7 cellular contexts compared by ENCODE assay signal in genomic region chr19:3556978-3557460, GRCh38. TPM values are rescaled to one million over a fixed set of nuclear protein-coding genes. Genes with fewer than 3 reads are reported as not detected.
DNase-seq lines count a peak whose midpoint lies in the region; ATAC-seq and TF ChIP-seq lines count a peak whose summit lies in the region.

No MANE protein-coding gene starts in this region.

- ATAC-seq in GM18861 (IDR thresholded peaks at IDR 0.05; ENCODE audit: unreplicated experiment), result peak; percentile 30
- peak; percentile 7 for ATAC-seq in HG02970 (IDR thresholded peaks at IDR 0.05; ENCODE audit: low FRiP score, unreplicated experiment)

- no peak for TF ChIP-seq EP300 in SK-N-SH (IDR thresholded peaks at IDR 0.05; ENCODE audit: borderline replicate concordance in 1 of 2, low read depth in 1 of 2, low read length in 1 of 2)

- H3K79me2 ChIP-seq in SK-N-SH (ENCODE audit: insufficient read depth), result peaks cover 49% of the 10 kb centered on the region

- H3K27me3 Mint-ChIP-seq in immature natural killer cell (ENCODE audit: low read depth in 3 of 3), result peaks cover 6 to 13% (median 6%) of the 10 kb centered on the region in 3 donors

- H3K4me3 ChIP-seq in SK-N-SH (ENCODE audit: low read depth in 2 of 2, low read length in 1 of 2), result peak overlapping the region; percentile 67 to 98

- CTCF ChIA-PET in SK-N-SH (lab: Yijun Ruan, JAX), result interaction anchor here (0.8 to 7.3 kb wide), 8 partner anchors 10 to 281 kb away, joined by 3 to 73 read pairs (median 4); partner anchors contain the start of gene TEKTIP1

- peak; percentile 22; the same call in 1 of the 2 replicates for TF ChIP-seq CTCF in SK-N-SH (IDR thresholded peaks at IDR 0.05)

- DNase-seq in SK-N-SH (peak; percentile 74), immature natural killer cell (peak; percentile 48 to 51 (median 49)), NCI-H2196 (lab: John Stamatoyannopoulos, UW; ENCODE audit: unreplicated experiment) (no peak)
- peak; percentile 50 for DNase-seq in activated naive CD8-positive, alpha-beta T cell treated with anti-CD3 and anti-CD28 coated beads, Interleukin-2, amount 50 U/mL, for 16 hours (ENCODE audit: low read depth, low spot score)
- DNase-seq in stimulated activated CD4-positive, alpha-beta T cell treated with anti-CD3 and anti-CD28 coated beads, Interleukin-2, amount 100 ng/mL, for 4 hours (ENCODE audit: low read depth), result peak; percentile 65

- H4K20me1 ChIP-seq in SK-N-SH (ENCODE audit: insufficient read depth), result peaks cover 11% of the 10 kb centered on the region; the same call in 1 of the 2 replicates

- H3K4me1 Mint-ChIP-seq in immature natural killer cell, result peaks cover 34% of the 10 kb centered on the region in 2 donors

- no peaks in the 10 kb centered on the region for H3K27me3 ChIP-seq in SK-N-SH (ENCODE audit: insufficient read depth)

- no peaks in the 10 kb centered on the region for H3F3A ChIP-seq in SK-N-SH (replicated peaks; ENCODE audit: insufficient read depth)

- peak overlapping the region; percentile 99; the same call in 1 of the 2 replicates for H2AFZ ChIP-seq in SK-N-SH (ENCODE audit: low read depth)

- peaks cover 3 to 15% of the 10 kb centered on the region in 2 experiments; a peak in 1 of 4 replicates for H3K4me1 ChIP-seq in SK-N-SH (ENCODE audit: control insufficient read depth in 1 of 2, insufficient read depth in 2 of 2, low read depth in 1 of 2, low read length in 1 of 2)

- peak overlapping the region; percentile 58 for H3K9ac ChIP-seq in SK-N-SH

- peak overlapping the region; percentile 97 for H3K4me2 ChIP-seq in SK-N-SH

- H3K36me3 ChIP-seq in SK-N-SH (replicated peaks in 1 of 2; ENCODE audit: control insufficient read depth in 1 of 2, insufficient read depth in 2 of 2, low read length in 1 of 2), result no peaks in the 10 kb centered on the region

- POLR2A ChIA-PET in SK-N-SH (lab: Yijun Ruan, JAX), result interaction anchor here (0.6 to 1.1 kb wide), 3 partner anchors 17 to 206 kb away, joined by 3 to 5 read pairs (median 3); no protein-coding TSS in a partner anchor

- H3K9me2 ChIP-seq in SK-N-SH, result no peaks in the 10 kb centered on the region

- H3K9me3 ChIP-seq in SK-N-SH, result no peaks in the 10 kb centered on the region

- TF ChIP-seq RAD21 in SK-N-SH (IDR thresholded peaks at IDR 0.05; ENCODE audit: low read length), result no peak

- 0% methylated on average over 6 of the region's 60 CpGs for WGBS in SK-N-SH (ENCODE audit: low lambda C conversion rate)

- H3K9me3 Mint-ChIP-seq in immature natural killer cell, result no peaks in the 10 kb centered on the region

- no peak overlapping the region; a peak in 1 of 4 replicates for H3K27ac ChIP-seq in SK-N-SH (ENCODE audit: low read depth in 2 of 2, low read length in 1 of 2)

- no peaks in the 10 kb centered on the region for H3K36me3 Mint-ChIP-seq in immature natural killer cell

- H3K4me3 Mint-ChIP-seq in immature natural killer cell, result peak overlapping the region; percentile 88 to 98 (median 94)

- H3K27ac Mint-ChIP-seq in immature natural killer cell, result peak overlapping the region; percentile 68 to 91 (median 85)

TF ChIP-seq in SK-N-SH, 30 proteins besides CTCF, POLR2A, EP300 and RAD21:
- no peak; the same call in 1 of the 2 replicates for TF ChIP-seq FOSL2 (IDR thresholded peaks at IDR 0.05; ENCODE audit: borderline replicate concordance, low read depth)
- TF ChIP-seq MAX (IDR thresholded peaks at IDR 0.05; ENCODE audit: low read depth), result no peak
- TF ChIP-seq GATA2 (CRISPR knock-in tag; IDR thresholded peaks at IDR 0.05), result no peak
- TF ChIP-seq RCOR1 (IDR thresholded peaks at IDR 0.05; ENCODE audit: low read length), result no peak
- TF ChIP-seq MXI1 (IDR thresholded peaks at IDR 0.05; ENCODE audit: low read depth, low read length), result no peak; the same call in 1 of the 2 replicates
- 0 out of 2 replicates have a peak, but pooled peaks have one; percentile 17 for TF ChIP-seq SIN3A (IDR thresholded peaks at IDR 0.05; ENCODE audit: borderline replicate concordance, low read depth, low read length)
- TF ChIP-seq PBX3 (IDR thresholded peaks at IDR 0.05), result no peak
- no peak for TF ChIP-seq ZBTB33 (IDR thresholded peaks at IDR 0.05; ENCODE audit: borderline replicate concordance, low read depth)
- no peak for TF ChIP-seq TEAD4 (IDR thresholded peaks at IDR 0.05; ENCODE audit: borderline replicate concordance, insufficient read depth)
- TF ChIP-seq YY1 (IDR thresholded peaks at IDR 0.05; ENCODE audit: low read depth), result no peak
- no peak for TF ChIP-seq TCF12 (IDR thresholded peaks at IDR 0.05)
- TF ChIP-seq ELF1 (IDR thresholded peaks at IDR 0.05), result no peak
- no peak for TF ChIP-seq NRF1 (IDR thresholded peaks at IDR 0.05; ENCODE audit: low read depth, low read length)
- TF ChIP-seq REST (IDR thresholded peaks at IDR 0.05; ENCODE audit: low read depth, low read length), result 0 out of 2 replicates have a peak, but pooled peaks have one; percentile 64

RNA-seq across cellular contexts. Expression of gene MFSD12, which starts 0.4 kb away (rescaled TPM):
- 45.9 and 53.3 TPM in 2 replicates for polyA plus RNA-seq in SK-N-SH (2012; rRNA removed)
- 23.5 and 33.7 TPM in 2 replicates for polyA plus RNA-seq in SK-N-SH (2012; cell fraction: cytosol; rRNA removed)
- 152 and 202 TPM in 2 replicates for polyA plus RNA-seq in SK-N-SH (2012; cell fraction: nucleus; rRNA removed)
- 10 to 100 TPM; 17.1 to 26.9 (median 25.6) TPM for polyA plus RNA-seq in immature natural killer cell

RNA-seq across cellular contexts. Expression of gene HMG20B, which starts 15.7 kb away (rescaled TPM):
- polyA plus RNA-seq in SK-N-SH (2012; rRNA removed), result 88.2 and 92.0 TPM in 2 replicates
- polyA plus RNA-seq in SK-N-SH (2012; cell fraction: cytosol; rRNA removed), result 70.6 and 79.6 TPM in 2 replicates
- polyA plus RNA-seq in SK-N-SH (2012; cell fraction: nucleus; rRNA removed), result 217 and 375 TPM in 2 replicates
- 10 to 100 TPM; 42.9 to 74.8 (median 60.1) TPM for polyA plus RNA-seq in immature natural killer cell

RNA-seq across cellular contexts. Expression of gene TEKTIP1, which starts 18.0 kb away (rescaled TPM):
- polyA plus RNA-seq in SK-N-SH (2012; rRNA removed) (0.12 TPM in 1 of 2 replicates, not detected in the other), immature natural killer cell (not detected)
- not detected in 2 replicates for polyA plus RNA-seq in SK-N-SH (2012; cell fraction: cytosol; rRNA removed)
- 0.14 and 0.34 TPM in 2 replicates for polyA plus RNA-seq in SK-N-SH (2012; cell fraction: nucleus; rRNA removed)

RNA-seq across cellular contexts. Expression of gene GIPC3, which starts 28.3 kb away (rescaled TPM):
- polyA plus RNA-seq in SK-N-SH (2012; rRNA removed) (0.20 and 0.26 TPM in 2 replicates), immature natural killer cell (under 1 TPM in 2 of 3 donors, not detected in 1; 0.04 to 0.95 TPM)
- 0.10 and 0.14 TPM in 2 replicates for polyA plus RNA-seq in SK-N-SH (2012; cell fraction: cytosol; rRNA removed)
- polyA plus RNA-seq in SK-N-SH (2012; cell fraction: nucleus; rRNA removed), result 0.54 and 0.60 TPM in 2 replicates

RNA-seq across cellular contexts. Expression of gene TBXA2R, which starts 49.7 kb away (rescaled TPM):
- polyA plus RNA-seq in SK-N-SH (2012; rRNA removed) (0.78 and 0.92 TPM in 2 replicates), immature natural killer cell (1 to 10 TPM; 3.1 to 9.5 (median 3.1) TPM)
- 0.55 and 1.1 TPM in 2 replicates for polyA plus RNA-seq in SK-N-SH (2012; cell fraction: cytosol; rRNA removed)
- polyA plus RNA-seq in SK-N-SH (2012; cell fraction: nucleus; rRNA removed), result 0.91 and 1.2 TPM in 2 replicates
